Comparison of ENCODE assay signal across 8 cellular contexts in genomic region chr1:227788279-227789041, GRCh38. TPM values are rescaled to one million over a fixed set of nuclear protein-coding genes. Genes with fewer than 3 reads are reported as not detected.
DNase-seq lines count a peak whose midpoint lies in the region; ATAC-seq and TF ChIP-seq lines count a peak whose summit lies in the region.

No MANE protein-coding gene starts in this region.

- H3K9me3 ChIP-seq in HUES64 (ENCODE audit: insufficient read depth, low read depth, low read length) (no peaks in the 10 kb centered on the region), SJCRH30 (replicated peaks) (no peaks in the 10 kb centered on the region), mesenchymal stem cell (ENCODE audit: control insufficient read depth, low read length) (no peaks in the 10 kb centered on the region), testis (no peaks in the 10 kb centered on the region)

- intact Hi-C loops in testis (cut with DNase I; ENCODE audit: low total_unique reads): no loop called here

- no peak overlapping the region for H4K91ac ChIP-seq in mesenchymal stem cell (ENCODE audit: low read length)

- DNase-seq in NCI-H526 (lab: John Stamatoyannopoulos, UW): peak; percentile 20 to 73
- DNase-seq in NCI-H526 treated with DMSO at 0.1 percent for 48 hours (lab: John Stamatoyannopoulos, UW): no peak
- DNase-seq in SJCRH30: peak in 1 of 2 experiments; percentile 87
- DNase-seq in choroid plexus epithelial cell (ENCODE audit: low read depth): no peak
- DNase-seq in mesenchymal stem cell: peak; percentile 46
- no peak for DNase-seq in testis

- H3K27me3 ChIP-seq in HUES64 (ENCODE audit: insufficient read depth, low read length) (peaks cover 42% of the 10 kb centered on the region), SJCRH30 (no peaks in the 10 kb centered on the region), mesenchymal stem cell (ENCODE audit: control insufficient read depth in 1 of 2, insufficient read depth in 1 of 2, low read length in 2 of 2) (peaks cover 0 to 18% of the 10 kb centered on the region in 2 experiments), testis (no peaks in the 10 kb centered on the region)

- H3K36me3 ChIP-seq in HUES64 (ENCODE audit: insufficient read depth, low read length) (no peaks in the 10 kb centered on the region), SJCRH30 (no peaks in the 10 kb centered on the region), mesenchymal stem cell (ENCODE audit: control insufficient read depth in 1 of 2, insufficient read depth in 2 of 2, low read depth in 1 of 2, low read length in 2 of 2) (no peaks in the 10 kb centered on the region), testis (ENCODE audit: low read depth, missing control alignments) (no peaks in the 10 kb centered on the region)

- peaks cover 8% of the 10 kb centered on the region; the same call in 1 of the 2 replicates for H3K4me1 ChIP-seq in HUES64 (ENCODE audit: insufficient read depth, low read length)
- H3K4me1 ChIP-seq in SJCRH30: peaks cover 6% of the 10 kb centered on the region
- H3K4me1 ChIP-seq in mesenchymal stem cell (ENCODE audit: control insufficient read depth, insufficient read depth, low read depth, low read length): peaks cover 32% of the 10 kb centered on the region
- H3K4me1 ChIP-seq in testis: peaks cover 18% of the 10 kb centered on the region

- H3K18ac ChIP-seq in mesenchymal stem cell (ENCODE audit: low read depth in 1 of 2, low read length in 2 of 2): no peak overlapping the region

- H3K4me3 ChIP-seq in HUES64 (ENCODE audit: low read length) (peak overlapping the region; percentile 66), SJCRH30 (peak overlapping the region; percentile 81), choroid plexus epithelial cell (ENCODE audit: low read depth, low read length) (peak overlapping the region; percentile 52), mesenchymal stem cell (ENCODE audit: insufficient read depth in 1 of 2, low read depth in 1 of 2, low read length in 2 of 2) (peak overlapping the region; percentile 71 to 78), testis (peak overlapping the region; percentile 56 to 73)

- no peak overlapping the region for H4K8ac ChIP-seq in mesenchymal stem cell (ENCODE audit: low read length)

- no peaks in the 10 kb centered on the region for H3K79me1 ChIP-seq in mesenchymal stem cell (replicated peaks; ENCODE audit: low read length, poor library complexity, severe bottlenecking)

- H2AK5ac ChIP-seq in mesenchymal stem cell (ENCODE audit: low read length, severe bottlenecking): no peak overlapping the region

- no peak overlapping the region for H2BK12ac ChIP-seq in mesenchymal stem cell (ENCODE audit: low read length in 2 of 2)

- H3K14ac ChIP-seq in mesenchymal stem cell (ENCODE audit: low read length in 2 of 2): no peak overlapping the region

- TF ChIP-seq CTCF in choroid plexus epithelial cell (conservative IDR thresholded peaks at IDR 0.05; ENCODE audit: low read depth, low read length): no peak
- no peak for TF ChIP-seq CTCF in testis (IDR thresholded peaks at IDR 0.05)

- 1% methylated on average over 67 of the region's 67 CpGs for WGBS in HUES64
- 4% methylated on average over 60 of the region's 67 CpGs for WGBS in mesenchymal stem cell
- WGBS in testis, 2 donors: 2 to 4% methylated on average over 51 to 67 of the region's 67 CpGs

- H3K4ac ChIP-seq in mesenchymal stem cell (ENCODE audit: low read depth in 1 of 2, low read length in 2 of 2): no peak overlapping the region

- H3K23ac ChIP-seq in mesenchymal stem cell (ENCODE audit: low read length in 2 of 2): no peak overlapping the region

- no peak for TF ChIP-seq POLR2A in testis (IDR thresholded peaks at IDR 0.05)

- no peak overlapping the region for H2BK15ac ChIP-seq in mesenchymal stem cell (ENCODE audit: low read depth, poor library complexity, severe bottlenecking)

- H3K27ac ChIP-seq in HUES64 (ENCODE audit: low read depth, low read length) (no peak overlapping the region), SJCRH30 (no peak overlapping the region; the same call in 1 of the 2 replicates), mesenchymal stem cell (ENCODE audit: low read length, poor library complexity, severe bottlenecking) (no peak overlapping the region), testis (no peak overlapping the region)

- H2AFZ ChIP-seq in mesenchymal stem cell (ENCODE audit: low read depth, low read length): peak overlapping the region; percentile 42

- H3K9ac ChIP-seq in HUES64 (ENCODE audit: low read depth, low read length): no peak overlapping the region
- peak overlapping the region; percentile 54 for H3K9ac ChIP-seq in mesenchymal stem cell (ENCODE audit: low read length)

- peak; percentile 50 for ATAC-seq in GM21619 (IDR thresholded peaks at IDR 0.05; ENCODE audit: unreplicated experiment)

- H2BK5ac ChIP-seq in mesenchymal stem cell (ENCODE audit: low read depth, low read length, poor library complexity, severe bottlenecking): no peak overlapping the region

- peak overlapping the region; percentile 92 for H3K4me2 ChIP-seq in mesenchymal stem cell (ENCODE audit: low read length, poor library complexity, severe bottlenecking)

- no peak overlapping the region for H2BK120ac ChIP-seq in mesenchymal stem cell (ENCODE audit: low read depth, low read length)

RNA-seq across cellular contexts. Expression of gene PRSS38, which starts 27.0 kb away (rescaled TPM):
- polyA plus RNA-seq in HUES64 (2013, experiment 1 of 2): not detected
- polyA plus RNA-seq in HUES64 (2013, experiment 2 of 2): not detected
- total RNA-seq in SJCRH30 (2014; rRNA removed; shearing (Covaris generic)): not detected in 2 replicates
- polyA plus RNA-seq in mesenchymal stem cell (2013, experiment 1 of 2): not detected
- polyA plus RNA-seq in mesenchymal stem cell (2013, experiment 2 of 2): not detected
- total RNA-seq in testis: 1 to 10 TPM; 3.4 to 9.3 TPM
- 5.4 TPM for polyA plus RNA-seq in testis (ENCODE audit: insufficient read depth, low read depth, low replicate concordance)

RNA-seq across cellular contexts. Expression of gene SNAP47, which starts 53.2 kb away (rescaled TPM):
- 31.6 TPM for polyA plus RNA-seq in HUES64 (2013, experiment 1 of 2)
- polyA plus RNA-seq in HUES64 (2013, experiment 2 of 2): 30.1 TPM
- total RNA-seq in SJCRH30 (2014; rRNA removed; shearing (Covaris generic)): 37.8 and 40.0 TPM in 2 replicates
- 17.0 TPM for polyA plus RNA-seq in mesenchymal stem cell (2013, experiment 1 of 2)
- polyA plus RNA-seq in mesenchymal stem cell (2013, experiment 2 of 2): 15.9 TPM
- 10 to 100 TPM; 77.6 to 80.3 TPM for total RNA-seq in testis
- 72.2 TPM for polyA plus RNA-seq in testis (ENCODE audit: insufficient read depth, low read depth, low replicate concordance)

RNA-seq across cellular contexts. Expression of gene JMJD4, which starts 53.4 kb away (rescaled TPM):
- 15.3 TPM for polyA plus RNA-seq in HUES64 (2013, experiment 1 of 2)
- polyA plus RNA-seq in HUES64 (2013, experiment 2 of 2): 12.3 TPM
- 23.4 and 23.8 TPM in 2 replicates for total RNA-seq in SJCRH30 (2014; rRNA removed; shearing (Covaris generic))
- 9.8 TPM for polyA plus RNA-seq in mesenchymal stem cell (2013, experiment 1 of 2)
- 10.1 TPM for polyA plus RNA-seq in mesenchymal stem cell (2013, experiment 2 of 2)
- 10 to 100 TPM; 35.2 to 36.1 TPM for total RNA-seq in testis
- polyA plus RNA-seq in testis (ENCODE audit: insufficient read depth, low read depth, low replicate concordance): 33.8 TPM

Comparison
In these comparisons a context has a peak if more than half of its experiments do, and no peak if none do; other contexts are left out.
1. DNase-seq: peak in NCI-H526 (2 of 2) and mesenchymal stem cell (single experiment); none in NCI-H526 treated with DMSO at 0.1 percent for 48 hours (single experiment), choroid plexus epithelial cell (single experiment) and testis (single experiment).
2. Peak in every context shown above with its lines, with median percentiles within 50 percentile points of each other: H3K4me3 ChIP-seq.